ENCODE assay signal across 1 cellular context in the genomic region with DNA sequence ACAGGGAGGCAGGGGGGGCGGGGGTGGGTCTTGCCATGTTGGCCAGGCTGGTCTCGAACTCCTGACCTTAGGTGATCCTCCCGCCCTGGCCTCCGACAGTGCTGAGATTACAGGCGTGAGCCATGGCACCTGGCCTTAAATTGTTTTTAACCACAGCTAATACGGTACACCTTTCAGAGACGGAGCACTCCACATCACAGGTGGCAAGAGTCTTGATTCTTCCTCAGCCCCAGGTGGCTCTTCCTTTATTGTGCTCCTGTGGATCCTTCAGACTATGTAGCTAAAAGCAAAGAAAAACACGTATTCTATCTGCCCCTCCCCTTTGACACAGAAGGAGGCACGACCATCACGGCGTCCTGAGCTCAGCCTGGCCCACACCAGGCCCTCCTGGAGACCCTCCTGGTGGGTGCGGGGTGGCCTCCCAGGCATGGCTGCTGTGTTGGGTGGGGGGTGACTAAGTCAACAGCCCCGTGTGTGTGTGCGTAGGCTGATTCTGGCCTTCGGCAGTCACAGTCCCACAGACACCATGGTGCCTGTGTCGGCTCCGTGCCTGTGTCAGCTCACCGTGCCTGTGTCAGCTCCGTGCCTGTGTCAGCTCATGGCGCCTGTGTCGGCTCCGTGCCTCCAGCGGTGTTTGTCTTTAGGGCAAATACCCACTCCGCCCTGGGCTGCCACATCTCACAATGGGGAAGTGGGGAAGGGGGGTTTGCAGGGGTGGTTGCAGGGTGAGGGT.
TF ChIP-seq lines count a peak whose summit lies in the region.

No MANE protein-coding gene starts in this region.

TF ChIP-seq in K562, 482 proteins besides CTCF, POLR2A, EP300 and RAD21 (continued from another document and continues in another):
- TF ChIP-seq, protein P1, sequence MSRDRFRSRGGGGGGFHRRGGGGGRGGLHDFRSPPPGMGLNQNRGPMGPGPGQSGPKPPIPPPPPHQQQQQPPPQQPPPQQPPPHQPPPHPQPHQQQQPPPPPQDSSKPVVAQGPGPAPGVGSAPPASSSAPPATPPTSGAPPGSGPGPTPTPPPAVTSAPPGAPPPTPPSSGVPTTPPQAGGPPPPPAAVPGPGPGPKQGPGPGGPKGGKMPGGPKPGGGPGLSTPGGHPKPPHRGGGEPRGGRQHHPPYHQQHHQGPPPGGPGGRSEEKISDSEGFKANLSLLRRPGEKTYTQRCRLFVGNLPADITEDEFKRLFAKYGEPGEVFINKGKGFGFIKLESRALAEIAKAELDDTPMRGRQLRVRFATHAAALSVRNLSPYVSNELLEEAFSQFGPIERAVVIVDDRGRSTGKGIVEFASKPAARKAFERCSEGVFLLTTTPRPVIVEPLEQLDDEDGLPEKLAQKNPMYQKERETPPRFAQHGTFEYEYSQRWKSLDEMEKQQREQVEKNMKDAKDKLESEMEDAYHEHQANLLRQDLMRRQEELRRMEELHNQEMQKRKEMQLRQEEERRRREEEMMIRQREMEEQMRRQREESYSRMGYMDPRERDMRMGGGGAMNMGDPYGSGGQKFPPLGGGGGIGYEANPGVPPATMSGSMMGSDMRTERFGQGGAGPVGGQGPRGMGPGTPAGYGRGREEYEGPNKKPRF (IDR thresholded peaks at IDR 0.05; ENCODE audit: low read depth, low read length), result no peak
- TF ChIP-seq, protein P2, sequence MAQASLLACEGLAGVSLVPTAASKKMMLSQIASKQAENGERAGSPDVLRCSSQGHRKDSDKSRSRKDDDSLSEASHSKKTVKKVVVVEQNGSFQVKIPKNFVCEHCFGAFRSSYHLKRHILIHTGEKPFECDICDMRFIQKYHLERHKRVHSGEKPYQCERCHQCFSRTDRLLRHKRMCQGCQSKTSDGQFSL (CRISPR knock-in tag; IDR thresholded peaks at IDR 0.05), result peak; percentile 16
- TF ChIP-seq, protein P2 (tag; IDR thresholded peaks at IDR 0.05), result no peak
- TF ChIP-seq TGIF2 (CRISPR knock-in tag; IDR thresholded peaks at IDR 0.05) (no peak), OTX1 (CRISPR knock-in tag; IDR thresholded peaks at IDR 0.05) (0 out of 2 replicates have a peak, but pooled peaks have one; percentile 36), ZC3H4 (CRISPR knock-in tag; IDR thresholded peaks at IDR 0.05; ENCODE audit: borderline replicate concordance) (peak; percentile 49; the same call in 1 of the 2 replicates), ZNF583 (CRISPR knock-in tag; IDR thresholded peaks at IDR 0.05) (no peak), MAZ (CRISPR knock-in tag; conservative IDR thresholded peaks at IDR 0.05 in 1 of 2, IDR thresholded peaks at IDR 0.05 in 1 of 2) (peak in 1 of 2 experiments; percentile 66; a peak in 1 of 4 replicates), RB1 (IDR thresholded peaks at IDR 0.05; ENCODE audit: low read depth) (no peak), SMARCE1 (IDR thresholded peaks at IDR 0.05) (no peak), ELF4 (CRISPR knock-in tag; IDR thresholded peaks at IDR 0.05) (no peak), CHD4 (IDR thresholded peaks at IDR 0.05; ENCODE audit: insufficient read depth, insufficient replicate concordance, low read depth, low read length, poor library complexity, severe bottlenecking) (no peak), SPI1 (IDR thresholded peaks at IDR 0.05; ENCODE audit: borderline replicate concordance, low read depth, low read length) (peak; percentile 76), ILF3 (IDR thresholded peaks at IDR 0.05; ENCODE audit: borderline replicate concordance) (no peak), ZNF174 (CRISPR knock-in tag; IDR thresholded peaks at IDR 0.05) (no peak), BRD4 (IDR thresholded peaks at IDR 0.05) (no peak), KLF10 (CRISPR knock-in tag; IDR thresholded peaks at IDR 0.05) (no peak), TRIM24 (IDR thresholded peaks at IDR 0.05) (no peak), SMAD2 (IDR thresholded peaks at IDR 0.05; ENCODE audit: low read depth, low read length) (no peak), FOXA3 (CRISPR knock-in tag; conservative IDR thresholded peaks at IDR 0.05 in 1 of 2, IDR thresholded peaks at IDR 0.05 in 1 of 2) (peak in 1 of 2 experiments; percentile 89; a peak in 1 of 4 replicates), PYGO2 (tag; IDR thresholded peaks at IDR 0.05) (no peak), TSC22D4 (tag; IDR thresholded peaks at IDR 0.05) (no peak), MCM5 (IDR thresholded peaks at IDR 0.05; ENCODE audit: low read depth) (no peak)
- TF ChIP-seq, protein P3, sequence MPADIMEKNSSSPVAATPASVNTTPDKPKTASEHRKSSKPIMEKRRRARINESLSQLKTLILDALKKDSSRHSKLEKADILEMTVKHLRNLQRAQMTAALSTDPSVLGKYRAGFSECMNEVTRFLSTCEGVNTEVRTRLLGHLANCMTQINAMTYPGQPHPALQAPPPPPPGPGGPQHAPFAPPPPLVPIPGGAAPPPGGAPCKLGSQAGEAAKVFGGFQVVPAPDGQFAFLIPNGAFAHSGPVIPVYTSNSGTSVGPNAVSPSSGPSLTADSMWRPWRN (IDR thresholded peaks at IDR 0.05; ENCODE audit: low read depth), result no peak
- TF ChIP-seq, protein P4, sequence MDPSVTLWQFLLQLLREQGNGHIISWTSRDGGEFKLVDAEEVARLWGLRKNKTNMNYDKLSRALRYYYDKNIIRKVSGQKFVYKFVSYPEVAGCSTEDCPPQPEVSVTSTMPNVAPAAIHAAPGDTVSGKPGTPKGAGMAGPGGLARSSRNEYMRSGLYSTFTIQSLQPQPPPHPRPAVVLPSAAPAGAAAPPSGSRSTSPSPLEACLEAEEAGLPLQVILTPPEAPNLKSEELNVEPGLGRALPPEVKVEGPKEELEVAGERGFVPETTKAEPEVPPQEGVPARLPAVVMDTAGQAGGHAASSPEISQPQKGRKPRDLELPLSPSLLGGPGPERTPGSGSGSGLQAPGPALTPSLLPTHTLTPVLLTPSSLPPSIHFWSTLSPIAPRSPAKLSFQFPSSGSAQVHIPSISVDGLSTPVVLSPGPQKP (CRISPR knock-in tag; IDR thresholded peaks at IDR 0.05), result no peak
- TF ChIP-seq, protein P5, sequence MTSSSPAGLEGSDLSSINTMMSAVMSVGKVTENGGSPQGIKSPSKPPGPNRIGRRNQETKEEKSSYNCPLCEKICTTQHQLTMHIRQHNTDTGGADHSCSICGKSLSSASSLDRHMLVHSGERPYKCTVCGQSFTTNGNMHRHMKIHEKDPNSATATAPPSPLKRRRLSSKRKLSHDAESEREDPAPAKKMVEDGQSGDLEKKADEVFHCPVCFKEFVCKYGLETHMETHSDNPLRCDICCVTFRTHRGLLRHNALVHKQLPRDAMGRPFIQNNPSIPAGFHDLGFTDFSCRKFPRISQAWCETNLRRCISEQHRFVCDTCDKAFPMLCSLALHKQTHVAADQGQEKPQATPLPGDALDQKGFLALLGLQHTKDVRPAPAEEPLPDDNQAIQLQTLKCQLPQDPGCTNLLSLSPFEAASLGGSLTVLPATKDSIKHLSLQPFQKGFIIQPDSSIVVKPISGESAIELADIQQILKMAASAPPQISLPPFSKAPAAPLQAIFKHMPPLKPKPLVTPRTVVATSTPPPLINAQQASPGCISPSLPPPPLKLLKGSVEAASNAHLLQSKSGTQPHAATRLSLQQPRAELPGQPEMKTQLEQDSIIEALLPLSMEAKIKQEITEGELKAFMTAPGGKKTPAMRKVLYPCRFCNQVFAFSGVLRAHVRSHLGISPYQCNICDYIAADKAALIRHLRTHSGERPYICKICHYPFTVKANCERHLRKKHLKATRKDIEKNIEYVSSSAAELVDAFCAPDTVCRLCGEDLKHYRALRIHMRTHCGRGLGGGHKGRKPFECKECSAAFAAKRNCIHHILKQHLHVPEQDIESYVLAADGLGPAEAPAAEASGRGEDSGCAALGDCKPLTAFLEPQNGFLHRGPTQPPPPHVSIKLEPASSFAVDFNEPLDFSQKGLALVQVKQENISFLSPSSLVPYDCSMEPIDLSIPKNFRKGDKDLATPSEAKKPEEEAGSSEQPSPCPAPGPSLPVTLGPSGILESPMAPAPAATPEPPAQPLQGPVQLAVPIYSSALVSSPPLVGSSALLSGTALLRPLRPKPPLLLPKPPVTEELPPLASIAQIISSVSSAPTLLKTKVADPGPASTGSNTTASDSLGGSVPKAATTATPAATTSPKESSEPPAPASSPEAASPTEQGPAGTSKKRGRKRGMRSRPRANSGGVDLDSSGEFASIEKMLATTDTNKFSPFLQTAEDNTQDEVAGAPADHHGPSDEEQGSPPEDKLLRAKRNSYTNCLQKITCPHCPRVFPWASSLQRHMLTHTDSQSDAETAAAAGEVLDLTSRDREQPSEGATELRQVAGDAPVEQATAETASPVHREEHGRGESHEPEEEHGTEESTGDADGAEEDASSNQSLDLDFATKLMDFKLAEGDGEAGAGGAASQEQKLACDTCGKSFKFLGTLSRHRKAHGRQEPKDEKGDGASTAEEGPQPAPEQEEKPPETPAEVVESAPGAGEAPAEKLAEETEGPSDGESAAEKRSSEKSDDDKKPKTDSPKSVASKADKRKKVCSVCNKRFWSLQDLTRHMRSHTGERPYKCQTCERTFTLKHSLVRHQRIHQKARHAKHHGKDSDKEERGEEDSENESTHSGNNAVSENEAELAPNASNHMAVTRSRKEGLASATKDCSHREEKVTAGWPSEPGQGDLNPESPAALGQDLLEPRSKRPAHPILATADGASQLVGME (CRISPR knock-in tag; IDR thresholded peaks at IDR 0.05), result no peak
- TF ChIP-seq, protein P6, sequence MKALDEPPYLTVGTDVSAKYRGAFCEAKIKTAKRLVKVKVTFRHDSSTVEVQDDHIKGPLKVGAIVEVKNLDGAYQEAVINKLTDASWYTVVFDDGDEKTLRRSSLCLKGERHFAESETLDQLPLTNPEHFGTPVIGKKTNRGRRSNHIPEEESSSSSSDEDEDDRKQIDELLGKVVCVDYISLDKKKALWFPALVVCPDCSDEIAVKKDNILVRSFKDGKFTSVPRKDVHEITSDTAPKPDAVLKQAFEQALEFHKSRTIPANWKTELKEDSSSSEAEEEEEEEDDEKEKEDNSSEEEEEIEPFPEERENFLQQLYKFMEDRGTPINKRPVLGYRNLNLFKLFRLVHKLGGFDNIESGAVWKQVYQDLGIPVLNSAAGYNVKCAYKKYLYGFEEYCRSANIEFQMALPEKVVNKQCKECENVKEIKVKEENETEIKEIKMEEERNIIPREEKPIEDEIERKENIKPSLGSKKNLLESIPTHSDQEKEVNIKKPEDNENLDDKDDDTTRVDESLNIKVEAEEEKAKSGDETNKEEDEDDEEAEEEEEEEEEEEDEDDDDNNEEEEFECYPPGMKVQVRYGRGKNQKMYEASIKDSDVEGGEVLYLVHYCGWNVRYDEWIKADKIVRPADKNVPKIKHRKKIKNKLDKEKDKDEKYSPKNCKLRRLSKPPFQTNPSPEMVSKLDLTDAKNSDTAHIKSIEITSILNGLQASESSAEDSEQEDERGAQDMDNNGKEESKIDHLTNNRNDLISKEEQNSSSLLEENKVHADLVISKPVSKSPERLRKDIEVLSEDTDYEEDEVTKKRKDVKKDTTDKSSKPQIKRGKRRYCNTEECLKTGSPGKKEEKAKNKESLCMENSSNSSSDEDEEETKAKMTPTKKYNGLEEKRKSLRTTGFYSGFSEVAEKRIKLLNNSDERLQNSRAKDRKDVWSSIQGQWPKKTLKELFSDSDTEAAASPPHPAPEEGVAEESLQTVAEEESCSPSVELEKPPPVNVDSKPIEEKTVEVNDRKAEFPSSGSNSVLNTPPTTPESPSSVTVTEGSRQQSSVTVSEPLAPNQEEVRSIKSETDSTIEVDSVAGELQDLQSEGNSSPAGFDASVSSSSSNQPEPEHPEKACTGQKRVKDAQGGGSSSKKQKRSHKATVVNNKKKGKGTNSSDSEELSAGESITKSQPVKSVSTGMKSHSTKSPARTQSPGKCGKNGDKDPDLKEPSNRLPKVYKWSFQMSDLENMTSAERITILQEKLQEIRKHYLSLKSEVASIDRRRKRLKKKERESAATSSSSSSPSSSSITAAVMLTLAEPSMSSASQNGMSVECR (CRISPR knock-in tag; IDR thresholded peaks at IDR 0.05), result no peak
- TF ChIP-seq, protein P7, sequence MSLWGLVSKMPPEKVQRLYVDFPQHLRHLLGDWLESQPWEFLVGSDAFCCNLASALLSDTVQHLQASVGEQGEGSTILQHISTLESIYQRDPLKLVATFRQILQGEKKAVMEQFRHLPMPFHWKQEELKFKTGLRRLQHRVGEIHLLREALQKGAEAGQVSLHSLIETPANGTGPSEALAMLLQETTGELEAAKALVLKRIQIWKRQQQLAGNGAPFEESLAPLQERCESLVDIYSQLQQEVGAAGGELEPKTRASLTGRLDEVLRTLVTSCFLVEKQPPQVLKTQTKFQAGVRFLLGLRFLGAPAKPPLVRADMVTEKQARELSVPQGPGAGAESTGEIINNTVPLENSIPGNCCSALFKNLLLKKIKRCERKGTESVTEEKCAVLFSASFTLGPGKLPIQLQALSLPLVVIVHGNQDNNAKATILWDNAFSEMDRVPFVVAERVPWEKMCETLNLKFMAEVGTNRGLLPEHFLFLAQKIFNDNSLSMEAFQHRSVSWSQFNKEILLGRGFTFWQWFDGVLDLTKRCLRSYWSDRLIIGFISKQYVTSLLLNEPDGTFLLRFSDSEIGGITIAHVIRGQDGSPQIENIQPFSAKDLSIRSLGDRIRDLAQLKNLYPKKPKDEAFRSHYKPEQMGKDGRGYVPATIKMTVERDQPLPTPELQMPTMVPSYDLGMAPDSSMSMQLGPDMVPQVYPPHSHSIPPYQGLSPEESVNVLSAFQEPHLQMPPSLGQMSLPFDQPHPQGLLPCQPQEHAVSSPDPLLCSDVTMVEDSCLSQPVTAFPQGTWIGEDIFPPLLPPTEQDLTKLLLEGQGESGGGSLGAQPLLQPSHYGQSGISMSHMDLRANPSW (CRISPR knock-in tag; IDR thresholded peaks at IDR 0.05), result no peak
- TF ChIP-seq, protein P8, sequence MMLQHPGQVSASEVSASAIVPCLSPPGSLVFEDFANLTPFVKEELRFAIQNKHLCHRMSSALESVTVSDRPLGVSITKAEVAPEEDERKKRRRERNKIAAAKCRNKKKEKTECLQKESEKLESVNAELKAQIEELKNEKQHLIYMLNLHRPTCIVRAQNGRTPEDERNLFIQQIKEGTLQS (IDR thresholded peaks at IDR 0.05), result no peak
- TF ChIP-seq, protein P8 (CRISPR knock-in tag; conservative IDR thresholded peaks at IDR 0.05), result no peak
- TF ChIP-seq, protein P9, sequence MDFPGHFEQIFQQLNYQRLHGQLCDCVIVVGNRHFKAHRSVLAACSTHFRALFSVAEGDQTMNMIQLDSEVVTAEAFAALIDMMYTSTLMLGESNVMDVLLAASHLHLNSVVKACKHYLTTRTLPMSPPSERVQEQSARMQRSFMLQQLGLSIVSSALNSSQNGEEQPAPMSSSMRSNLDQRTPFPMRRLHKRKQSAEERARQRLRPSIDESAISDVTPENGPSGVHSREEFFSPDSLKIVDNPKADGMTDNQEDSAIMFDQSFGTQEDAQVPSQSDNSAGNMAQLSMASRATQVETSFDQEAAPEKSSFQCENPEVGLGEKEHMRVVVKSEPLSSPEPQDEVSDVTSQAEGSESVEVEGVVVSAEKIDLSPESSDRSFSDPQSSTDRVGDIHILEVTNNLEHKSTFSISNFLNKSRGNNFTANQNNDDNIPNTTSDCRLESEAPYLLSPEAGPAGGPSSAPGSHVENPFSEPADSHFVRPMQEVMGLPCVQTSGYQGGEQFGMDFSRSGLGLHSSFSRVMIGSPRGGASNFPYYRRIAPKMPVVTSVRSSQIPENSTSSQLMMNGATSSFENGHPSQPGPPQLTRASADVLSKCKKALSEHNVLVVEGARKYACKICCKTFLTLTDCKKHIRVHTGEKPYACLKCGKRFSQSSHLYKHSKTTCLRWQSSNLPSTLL (IDR thresholded peaks at IDR 0.05), result no peak
